ENCODE assay signal across 9 cellular contexts in genomic region chr10:75408512-75408881, GRCh38. TPM values are rescaled to one million over a fixed set of nuclear protein-coding genes. Genes with fewer than 3 reads are reported as not detected.
A peak's percentile ranks its signal among the peaks of the same experiment; 100 is the strongest.
DNase-seq lines count a peak whose midpoint lies in the region; ATAC-seq and TF ChIP-seq lines count a peak whose summit lies in the region.
"Had no signal": no experiment of that assay in that cellular context is flagged by ENCODE, and none has a peak within 500 bp of the region (broad histone marks: within the 10 kb centered on the region; RNA-seq: fewer than 3 reads in every experiment).

No MANE protein-coding gene starts in this region.

- H3K27ac ChIP-seq in esophagus (ENCODE audit: low read depth in 2 of 2, low read length in 1 of 2) (peak overlapping the region; percentile 95 to 97), osteoblast (ENCODE audit: low read depth, low read length) (no peak overlapping the region)

- peak overlapping the region; percentile 89 to 96 for H3K4me3 Mint-ChIP-seq in CD14-positive monocyte

- H3K4me1 ChIP-seq in esophagus (ENCODE audit: control insufficient read depth in 2 of 2, insufficient read depth in 2 of 2, low read length in 1 of 2), result peaks cover 0 to 3% of the 10 kb centered on the region in 2 donors
- H3K4me1 ChIP-seq in osteoblast (ENCODE audit: insufficient read depth, low read length), result peaks cover 5% of the 10 kb centered on the region

- no peak overlapping the region for H3K27ac Mint-ChIP-seq in CD14-positive monocyte

- peak overlapping the region; percentile 73 to 80 for H3K4me3 ChIP-seq in esophagus (ENCODE audit: low read depth in 1 of 2, low read length in 2 of 2)
- peak overlapping the region; percentile 92 for H3K4me3 ChIP-seq in osteoblast (ENCODE audit: insufficient read depth, low read length)

- peaks cover 2% of the 10 kb centered on the region for H4K20me1 ChIP-seq in osteoblast (ENCODE audit: insufficient read depth, low read length)

- H3K4me2 ChIP-seq in osteoblast (ENCODE audit: insufficient read depth, low read length), result peak overlapping the region; percentile 91

- ATAC-seq in GM18907 (IDR thresholded peaks at IDR 0.05; ENCODE audit: unreplicated experiment), result no peak

- peaks cover 6% of the 10 kb centered on the region for H3K79me2 ChIP-seq in osteoblast (ENCODE audit: insufficient read depth, low read length)

- H3K36me3 ChIP-seq in esophagus (ENCODE audit: control insufficient read depth in 2 of 2, insufficient read depth in 2 of 2, low read length in 1 of 2) (no peaks in the 10 kb centered on the region), osteoblast (ENCODE audit: insufficient read depth, low read length) (no peaks in the 10 kb centered on the region)

- H3K9me3 Mint-ChIP-seq in CD14-positive monocyte, result peaks cover 0 to 19% (median 12%) of the 10 kb centered on the region in 7 donors

- no peak for DNase-seq in CD14-positive monocyte (ENCODE audit: low spot score)
- peak; percentile 51 for DNase-seq in NCI-H526 treated with DMSO at 0.1 percent for 48 hours (lab: John Stamatoyannopoulos, UW)
- no peak for DNase-seq in osteoblast (ENCODE audit: insufficient read length, low spot score, missing footprints)
- no peak for DNase-seq in activated CD4-positive, alpha-beta T cell treated with anti-CD3 and anti-CD28 coated beads for 4 hours
- DNase-seq in H4 (ENCODE audit: low spot score), result no peak
- no peak for DNase-seq in NCI-H128 (lab: John Stamatoyannopoulos, UW; ENCODE audit: unreplicated experiment)
- DNase-seq: NCI-H69 had no signal

- H3K9me3 ChIP-seq in esophagus (ENCODE audit: control insufficient read depth in 2 of 2, insufficient read depth in 1 of 2, low read depth in 1 of 2, low read length in 1 of 2), result no peaks in the 10 kb centered on the region
- H3K9me3 ChIP-seq in osteoblast (ENCODE audit: low read depth, low read length), result no peaks in the 10 kb centered on the region

- H2AFZ ChIP-seq in osteoblast (ENCODE audit: low read length), result peak overlapping the region; percentile 85

- H3K36me3 Mint-ChIP-seq in CD14-positive monocyte, result peaks cover 16% of the 10 kb centered on the region in 2 donors

- peaks cover 41% of the 10 kb centered on the region for H3K4me1 Mint-ChIP-seq in CD14-positive monocyte

- TF ChIP-seq CTCF in CD14-positive monocyte (IDR thresholded peaks at IDR 0.05) (no peak), osteoblast (IDR thresholded peaks at IDR 0.05; ENCODE audit: extremely low read depth, low read depth, low read length) (no peak)

- intact Hi-C loops in CD14-positive monocyte (cut with micrococcal nuclease), result loop anchor here (2.0 to 10.0 kb wide), 4 partner anchors 50 to 506 kb away; no protein-coding TSS in a partner anchor

- 2 to 8% methylated on average over 27 of the region's 27 CpGs for WGBS in esophagus, 2 donors

- H3K27me3 Mint-ChIP-seq in CD14-positive monocyte (ENCODE audit: low read depth in 3 of 3), result peaks cover 57 to 74% (median 64%) of the 10 kb centered on the region in 3 donors

- H3K27me3 ChIP-seq in esophagus (ENCODE audit: control insufficient read depth in 1 of 2, insufficient read depth in 2 of 2, low read length in 2 of 2) (no peaks in the 10 kb centered on the region), osteoblast (ENCODE audit: insufficient read depth, low read length) (peaks cover 8% of the 10 kb centered on the region)

RNA-seq across cellular contexts. Expression of gene ZNF503, which starts 6.9 kb away (rescaled TPM):
- polyA plus RNA-seq in CD14-positive monocyte, result 1 to 10 TPM in 1 of 2 donors, under 1 TPM in 1; 0.65 to 1.3 TPM
- polyA plus RNA-seq in esophagus, result 10 to 100 TPM; 14.5 to 19.4 TPM
- 18.5 and 19.4 TPM in 2 replicates for total RNA-seq in osteoblast
- total RNA-seq in H4 (2014; rRNA removed; shearing (Covaris generic)), result 3.4 and 3.7 TPM in 2 replicates

RNA-seq across cellular contexts. Expression of gene LRMDA, which starts 22.9 kb away (rescaled TPM):
- polyA plus RNA-seq in CD14-positive monocyte (10 to 100 TPM; 56.4 to 59.6 TPM), esophagus (1 to 10 TPM; 1.8 to 4.0 TPM)
- 17.1 and 18.5 TPM in 2 replicates for total RNA-seq in osteoblast
- total RNA-seq in H4 (2014; rRNA removed; shearing (Covaris generic)), result 0.10 TPM in 1 of 2 replicates, not detected in the other

Comparison
In these comparisons a context has a peak if more than half of its experiments do, and no peak if none do; other contexts are left out.
1. RNA of gene LRMDA, which starts 22.9 kb away (total RNA-seq): 17.1 to 18.5 TPM in osteoblast; 0.10 TPM in H4; every median in the first group is over 10 times any median in the second.